ENCODE assay signal across 2 cellular contexts in genomic region chr1:95094923-95095322, GRCh38.
TF ChIP-seq lines count a peak whose summit lies in the region.

No MANE protein-coding gene starts in this region.

TF ChIP-seq in IMR-90, 13 proteins besides CTCF, POLR2A, EP300 and RAD21:
- TF ChIP-seq CHD1 (IDR thresholded peaks at IDR 0.05; ENCODE audit: low read depth, low read length), result no peak

TF ChIP-seq in GM12878, 131 proteins besides CTCF, POLR2A, EP300 and RAD21:
- TF ChIP-seq GABPA (IDR thresholded peaks at IDR 0.05; ENCODE audit: low read depth), result no peak
- TF ChIP-seq NFXL1 (IDR thresholded peaks at IDR 0.05; ENCODE audit: borderline replicate concordance), result no peak
- TF ChIP-seq, protein P1, sequence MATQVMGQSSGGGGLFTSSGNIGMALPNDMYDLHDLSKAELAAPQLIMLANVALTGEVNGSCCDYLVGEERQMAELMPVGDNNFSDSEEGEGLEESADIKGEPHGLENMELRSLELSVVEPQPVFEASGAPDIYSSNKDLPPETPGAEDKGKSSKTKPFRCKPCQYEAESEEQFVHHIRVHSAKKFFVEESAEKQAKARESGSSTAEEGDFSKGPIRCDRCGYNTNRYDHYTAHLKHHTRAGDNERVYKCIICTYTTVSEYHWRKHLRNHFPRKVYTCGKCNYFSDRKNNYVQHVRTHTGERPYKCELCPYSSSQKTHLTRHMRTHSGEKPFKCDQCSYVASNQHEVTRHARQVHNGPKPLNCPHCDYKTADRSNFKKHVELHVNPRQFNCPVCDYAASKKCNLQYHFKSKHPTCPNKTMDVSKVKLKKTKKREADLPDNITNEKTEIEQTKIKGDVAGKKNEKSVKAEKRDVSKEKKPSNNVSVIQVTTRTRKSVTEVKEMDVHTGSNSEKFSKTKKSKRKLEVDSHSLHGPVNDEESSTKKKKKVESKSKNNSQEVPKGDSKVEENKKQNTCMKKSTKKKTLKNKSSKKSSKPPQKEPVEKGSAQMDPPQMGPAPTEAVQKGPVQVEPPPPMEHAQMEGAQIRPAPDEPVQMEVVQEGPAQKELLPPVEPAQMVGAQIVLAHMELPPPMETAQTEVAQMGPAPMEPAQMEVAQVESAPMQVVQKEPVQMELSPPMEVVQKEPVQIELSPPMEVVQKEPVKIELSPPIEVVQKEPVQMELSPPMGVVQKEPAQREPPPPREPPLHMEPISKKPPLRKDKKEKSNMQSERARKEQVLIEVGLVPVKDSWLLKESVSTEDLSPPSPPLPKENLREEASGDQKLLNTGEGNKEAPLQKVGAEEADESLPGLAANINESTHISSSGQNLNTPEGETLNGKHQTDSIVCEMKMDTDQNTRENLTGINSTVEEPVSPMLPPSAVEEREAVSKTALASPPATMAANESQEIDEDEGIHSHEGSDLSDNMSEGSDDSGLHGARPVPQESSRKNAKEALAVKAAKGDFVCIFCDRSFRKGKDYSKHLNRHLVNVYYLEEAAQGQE (IDR thresholded peaks at IDR 0.05; ENCODE audit: low read depth, low read length), result no peak
- TF ChIP-seq TCF3 (IDR thresholded peaks at IDR 0.05; ENCODE audit: borderline replicate concordance, insufficient read depth, low read depth, low read length), result no peak
- TF ChIP-seq ZNF24 (IDR thresholded peaks at IDR 0.05), result no peak
- TF ChIP-seq E2F4 (IDR thresholded peaks at IDR 0.05; ENCODE audit: low read depth, low read length), result no peak
- no peak for TF ChIP-seq SUPT20H (IDR thresholded peaks at IDR 0.05; ENCODE audit: borderline replicate concordance, control insufficient read depth, low read depth, low read length)
